ENCODE assay signal across 8 cellular contexts in the genomic region with DNA sequence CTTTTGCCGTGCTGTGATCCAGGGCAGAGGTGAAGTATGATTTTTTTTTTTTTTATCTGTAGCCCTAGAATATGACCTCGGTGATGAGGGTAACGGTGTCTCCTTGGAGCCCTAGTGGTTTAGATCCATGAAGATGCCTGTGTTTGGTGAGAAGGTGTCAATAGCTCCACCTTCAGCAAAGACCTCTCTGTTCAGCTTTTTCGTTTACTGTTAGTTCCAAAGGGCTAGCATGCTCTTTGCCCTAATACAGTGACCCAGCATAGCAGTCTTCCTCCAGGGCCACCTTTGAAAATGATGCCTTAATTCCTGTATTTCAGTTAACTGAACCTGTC. TPM values are rescaled to one million over a fixed set of nuclear protein-coding genes. Genes with fewer than 3 reads are reported as not detected.
DNase-seq lines count a peak whose midpoint lies in the region; ATAC-seq and TF ChIP-seq lines count a peak whose summit lies in the region.

No MANE protein-coding gene starts in this region.

- peaks cover 24% of the 10 kb centered on the region for H3K4me1 ChIP-seq in body of pancreas
- peaks cover 26% of the 10 kb centered on the region for H3K4me1 ChIP-seq in lower lobe of right lung
- peaks cover 0 to 4% of the 10 kb centered on the region in 2 donors for H3K4me1 ChIP-seq in aorta (ENCODE audit: control insufficient read depth in 1 of 2, insufficient read depth in 2 of 2, low read length in 2 of 2)

- intact Hi-C loops in body of pancreas (cut with DNase I): no loop called here
- intact Hi-C loops in lower lobe of right lung (cut with DNase I): no loop called here
- intact Hi-C loops in aorta (cut with DNase I): no loop called here

- DNase-seq in KBM-7 (peak; percentile 30), body of pancreas (no peak), lower lobe of right lung (no peak), aorta (no peak), pons (ENCODE audit: low spot score) (no peak), GOT3 (lab: John Stamatoyannopoulos, UW) (no peak)

- H3K4me3 ChIP-seq in body of pancreas (peak overlapping the region; percentile 40 to 65), lower lobe of right lung (peak overlapping the region; percentile 74), aorta (ENCODE audit: low read length in 2 of 2) (peak overlapping the region; percentile 54 to 68)

- H3K27ac ChIP-seq in body of pancreas (peak overlapping the region in 3 of 4 donors; percentile 73 to 90 (median 87)), lower lobe of right lung (peak overlapping the region; percentile 87), aorta (ENCODE audit: low read depth in 1 of 2, low read length in 2 of 2) (peak overlapping the region in 1 of 2 donors; percentile 12)

- no peak for TF ChIP-seq POLR2A in body of pancreas (IDR thresholded peaks at IDR 0.05)

- H3K27me3 ChIP-seq in body of pancreas: no peaks in the 10 kb centered on the region
- H3K27me3 ChIP-seq in lower lobe of right lung (ENCODE audit: low read depth): no peaks in the 10 kb centered on the region
- no peaks in the 10 kb centered on the region for H3K27me3 ChIP-seq in aorta (ENCODE audit: control insufficient read depth in 1 of 2, insufficient read depth in 2 of 2, low read length in 1 of 2)

- 0% methylated on average over 4 of the region's 4 CpGs for WGBS in body of pancreas, 2 donors
- WGBS in aorta, 2 donors: 0 to 2% methylated on average over 4 of the region's 4 CpGs

- no peaks in the 10 kb centered on the region for H3K36me3 ChIP-seq in body of pancreas (replicated peaks in 1 of 2; ENCODE audit: insufficient read depth in 1 of 2, low read depth in 2 of 2)
- H3K36me3 ChIP-seq in lower lobe of right lung: peaks cover 29% of the 10 kb centered on the region
- H3K36me3 ChIP-seq in aorta (ENCODE audit: control insufficient read depth in 1 of 2, insufficient read depth in 2 of 2, low read length in 1 of 2): no peaks in the 10 kb centered on the region

- TF ChIP-seq CTCF in GM12873 (IDR thresholded peaks at IDR 0.05; ENCODE audit: insufficient read depth, low read depth, low read length, missing control alignments): peak; percentile 39
- no peak for TF ChIP-seq CTCF in body of pancreas (IDR thresholded peaks at IDR 0.05)
- TF ChIP-seq CTCF in lower lobe of right lung (IDR thresholded peaks at IDR 0.05): no peak

- H3K9me3 ChIP-seq in body of pancreas: no peaks in the 10 kb centered on the region
- no peaks in the 10 kb centered on the region for H3K9me3 ChIP-seq in lower lobe of right lung
- no peaks in the 10 kb centered on the region for H3K9me3 ChIP-seq in aorta (ENCODE audit: control insufficient read depth, low read length)

- no peak for ATAC-seq in body of pancreas
- ATAC-seq in lower lobe of right lung: peak in 1 of 2 donors; percentile 1
- ATAC-seq in aorta (ENCODE audit: low FRiP score): no peak
- ATAC-seq in GM18870 (IDR thresholded peaks at IDR 0.05; ENCODE audit: unreplicated experiment): no peak

- in situ Hi-C loops in KBM-7 (cut with MboI; ENCODE audit: low pct_unique_long_range_greater_than_20kb, low sequenced_read_pairs): no loop called here

RNA-seq across cellular contexts. Expression of a gene that starts 0.7 kb away (rescaled TPM):
- total RNA-seq in body of pancreas: 10 to 100 TPM; 18.7 to 24.7 TPM
- total RNA-seq in lower lobe of right lung: 55.9 TPM
- total RNA-seq in aorta: 10 to 100 TPM; 41.9 to 44.8 TPM
- 10 to 100 TPM; 39.5 to 45.7 TPM for polyA plus RNA-seq in aorta

RNA-seq across cellular contexts. Expression of a gene that starts 6.1 kb away (rescaled TPM):
- total RNA-seq in body of pancreas: 1 to 10 TPM; 5.9 to 9.6 TPM
- total RNA-seq in lower lobe of right lung: 13.9 TPM
- 10 to 100 TPM in 1 of 2 donors, 1 to 10 TPM in 1; 9.5 to 12.4 TPM for total RNA-seq in aorta
- 10 to 100 TPM in 1 of 2 donors, 1 to 10 TPM in 1; 8.0 to 13.5 TPM for polyA plus RNA-seq in aorta
